In genomic region chr3:172042620-172043179, GRCh38 we compare ENCODE assay signal across 7 cellular contexts. TPM values are rescaled to one million over a fixed set of nuclear protein-coding genes. Genes with fewer than 3 reads are reported as not detected.
DNase-seq lines count a peak whose midpoint lies in the region; ATAC-seq and TF ChIP-seq lines count a peak whose summit lies in the region.
"Not testable (repeated sequence)": the region's sequence is repeated elsewhere in the genome, so short reads cannot be mapped to it uniquely, and the experiment has no call there.

No MANE protein-coding gene starts in this region.

- H3K36me3 Mint-ChIP-seq in activated T-helper 2 cell treated with anti-CD3 and anti-CD28 coated beads, Interferon-gamma antibody, Interleukin-2, Interleukin-4, amounts not matched to agents 10 μg/mL and 5 μg/mL and 100 μg/mL, durations not matched to agents 14 hours and 24 hours and 36 hours (ENCODE audit: low read depth), result not testable (repeated sequence)
- peaks cover 40% of the 10 kb centered on the region for H3K36me3 Mint-ChIP-seq in dendritic cell treated with granulocyte-macrophage colony-stimulating factor and Interleukin-4, amounts not matched to agents 40 ng/mL and 50 ng/mL, for 4 days (ENCODE audit: low read depth)

- peaks cover 10% of the 10 kb centered on the region for H3K27me3 Mint-ChIP-seq in activated T-helper 2 cell treated with anti-CD3 and anti-CD28 coated beads, Interferon-gamma antibody, Interleukin-2, Interleukin-4, amounts not matched to agents 10 μg/mL and 5 μg/mL and 100 μg/mL, durations not matched to agents 14 hours and 24 hours and 36 hours (ENCODE audit: low read depth)
- H3K27me3 Mint-ChIP-seq in dendritic cell treated with granulocyte-macrophage colony-stimulating factor and Interleukin-4, amounts not matched to agents 40 ng/mL and 50 ng/mL, for 4 days, result not testable (repeated sequence)

- DNase-seq in EL, result peak; percentile 38
- DNase-seq in MV-4-11 (lab: John Stamatoyannopoulos, UW), result peak; percentile 35
- DNase-seq in activated T-helper 2 cell treated with anti-CD3 and anti-CD28 coated beads, Interferon-gamma antibody, Interleukin-2, Interleukin-4, amounts not matched to agents 10 μg/mL and 5 μg/mL and 100 μg/mL, durations not matched to agents 14 hours and 24 hours and 36 hours (ENCODE audit: low spot score), result not testable (repeated sequence)
- peak in 3 of 5 donors; percentile 32 to 61 (median 40) for DNase-seq in heart left ventricle
- DNase-seq in gastrocnemius medialis, result peak in 1 of 2 donors; percentile 19

- H3K4me1 Mint-ChIP-seq in activated T-helper 2 cell treated with anti-CD3 and anti-CD28 coated beads, Interferon-gamma antibody, Interleukin-2, Interleukin-4, amounts not matched to agents 10 μg/mL and 5 μg/mL and 100 μg/mL, durations not matched to agents 14 hours and 24 hours and 36 hours (ENCODE audit: low read depth), result peaks cover 20% of the 10 kb centered on the region
- H3K4me1 Mint-ChIP-seq in dendritic cell treated with granulocyte-macrophage colony-stimulating factor and Interleukin-4, amounts not matched to agents 40 ng/mL and 50 ng/mL, for 4 days (ENCODE audit: low read depth), result peaks cover 54% of the 10 kb centered on the region

- H3K4me1 ChIP-seq in heart left ventricle, result peaks cover 0 to 74% (median 57%) of the 10 kb centered on the region in 12 donors
- H3K4me1 ChIP-seq in muscle layer of duodenum (ENCODE audit: control insufficient read depth in 1 of 2, insufficient read depth in 2 of 2, low read length in 2 of 2), result peaks cover 0 to 34% of the 10 kb centered on the region in 2 donors
- peaks cover 57 to 66% of the 10 kb centered on the region in 2 donors for H3K4me1 ChIP-seq in gastrocnemius medialis

- in situ Hi-C loops in gastrocnemius medialis (cut with MboI; ENCODE audit: low sequenced_read_pairs in 4 of 4), result loop anchor here in 3 of 4 donors (10.0 to 25.0 kb wide), 3 partner anchors 270 to 445 kb away; no protein-coding TSS in a partner anchor

- not testable (repeated sequence) for H3K36me3 ChIP-seq in heart left ventricle, gastrocnemius medialis
- peaks cover 2 to 20% of the 10 kb centered on the region in 2 donors for H3K36me3 ChIP-seq in muscle layer of duodenum (ENCODE audit: control insufficient read depth in 1 of 2, insufficient read depth in 2 of 2, low read length in 2 of 2)

- TF ChIP-seq POLR2A in heart left ventricle (IDR thresholded peaks at IDR 0.05); gastrocnemius medialis (IDR thresholded peaks at IDR 0.05): not testable (repeated sequence)

- H3K27ac ChIP-seq in heart left ventricle, result peak overlapping the region in 8 of 12 donors; percentile 59 to 100 (median 98)
- H3K27ac ChIP-seq in muscle layer of duodenum (ENCODE audit: low read length), result peak overlapping the region; percentile 93
- peak overlapping the region; percentile 99 to 100 (median 99) for H3K27ac ChIP-seq in gastrocnemius medialis

- H3K9me3 Mint-ChIP-seq in activated T-helper 2 cell treated with anti-CD3 and anti-CD28 coated beads, Interferon-gamma antibody, Interleukin-2, Interleukin-4, amounts not matched to agents 10 μg/mL and 5 μg/mL and 100 μg/mL, durations not matched to agents 14 hours and 24 hours and 36 hours; dendritic cell treated with granulocyte-macrophage colony-stimulating factor and Interleukin-4, amounts not matched to agents 40 ng/mL and 50 ng/mL, for 4 days: not testable (repeated sequence)

- not testable (repeated sequence) for H3K9me3 ChIP-seq in heart left ventricle; muscle layer of duodenum (ENCODE audit: control insufficient read depth in 1 of 2, low read length in 2 of 2); gastrocnemius medialis

- not testable (repeated sequence) for H3K27me3 ChIP-seq in heart left ventricle; muscle layer of duodenum (ENCODE audit: low read depth, low read length); gastrocnemius medialis

- not testable (repeated sequence) for H3K27ac Mint-ChIP-seq in activated T-helper 2 cell treated with anti-CD3 and anti-CD28 coated beads, Interferon-gamma antibody, Interleukin-2, Interleukin-4, amounts not matched to agents 10 μg/mL and 5 μg/mL and 100 μg/mL, durations not matched to agents 14 hours and 24 hours and 36 hours
- H3K27ac Mint-ChIP-seq in dendritic cell treated with granulocyte-macrophage colony-stimulating factor and Interleukin-4, amounts not matched to agents 40 ng/mL and 50 ng/mL, for 4 days, result peak overlapping the region; percentile 93

- not testable (repeated sequence) for ATAC-seq in heart left ventricle
- peak in 1 of 2 donors; percentile 25 for ATAC-seq in gastrocnemius medialis

- H3K4me3 Mint-ChIP-seq in activated T-helper 2 cell treated with anti-CD3 and anti-CD28 coated beads, Interferon-gamma antibody, Interleukin-2, Interleukin-4, amounts not matched to agents 10 μg/mL and 5 μg/mL and 100 μg/mL, durations not matched to agents 14 hours and 24 hours and 36 hours (ENCODE audit: low read depth), result peak overlapping the region; percentile 80
- peak overlapping the region; percentile 30 for H3K4me3 Mint-ChIP-seq in dendritic cell treated with granulocyte-macrophage colony-stimulating factor and Interleukin-4, amounts not matched to agents 40 ng/mL and 50 ng/mL, for 4 days

- H3K4me3 ChIP-seq in heart left ventricle (peak overlapping the region in 6 of 12 donors; percentile 65 to 96 (median 87)), muscle layer of duodenum (ENCODE audit: low read depth in 1 of 2, low read length in 2 of 2) (peak overlapping the region; percentile 84 to 87), gastrocnemius medialis (peak overlapping the region in 3 of 4 donors; percentile 97 to 100 (median 99))

- not testable (repeated sequence) for TF ChIP-seq CTCF in heart left ventricle (IDR thresholded peaks at IDR 0.05); gastrocnemius medialis (IDR thresholded peaks at IDR 0.05 in 4 of 5, conservative IDR thresholded peaks at IDR 0.05 in 1 of 5)

- WGBS in heart left ventricle, 4 donors, result 93 to 96% (median 94%) methylated on average over 21 of the region's 21 CpGs

- intact Hi-C loops in activated T-helper 2 cell treated with anti-CD3 and anti-CD28 coated beads, Interferon-gamma antibody, Interleukin-2, Interleukin-4, amounts not matched to agents 10 μg/mL and 5 μg/mL and 100 μg/mL, durations not matched to agents 14 hours and 24 hours and 36 hours (cut with micrococcal nuclease), result not testable (repeated sequence)
- intact Hi-C loops in dendritic cell treated with granulocyte-macrophage colony-stimulating factor and Interleukin-4, amounts not matched to agents 40 ng/mL and 50 ng/mL, for 4 days (cut with micrococcal nuclease), result loop anchor here (5.0 kb wide), 1 partner anchor 65 kb away; no protein-coding TSS in a partner anchor
- intact Hi-C loops in heart left ventricle (cut with DNase I), result loop anchor here (5.0 to 10.0 kb wide), 15 partner anchors 40 to 395 kb away; no protein-coding TSS in a partner anchor
- intact Hi-C loops in gastrocnemius medialis (cut with DNase I; ENCODE audit: low total_unique reads), result loop anchor here (5.0 kb wide), 3 partner anchors 55 to 235 kb away; no protein-coding TSS in a partner anchor

RNA-seq across cellular contexts. Expression of gene FNDC3B, which starts 3.3 kb away (rescaled TPM):
- total RNA-seq in activated T-helper 2 cell treated with anti-CD3 and anti-CD28 coated beads, Interferon-gamma antibody, Interleukin-2, Interleukin-4, amounts not matched to agents 10 μg/mL and 5 μg/mL and 100 μg/mL, durations not matched to agents 14 hours and 24 hours and 36 hours, result 24.7 and 26.9 TPM in 2 replicates
- total RNA-seq in heart left ventricle, result 100 to 1,000 TPM in 3 of 9 donors, 10 to 100 TPM in 6; 59.1 to 113 (median 79.0) TPM
- polyA plus RNA-seq in heart left ventricle, result 10 to 100 TPM in 1 of 2 donors, 1 to 10 TPM in 1; 9.4 to 35.8 TPM
- 100 to 1,000 TPM in 1 of 4 donors, 10 to 100 TPM in 3; 42.5 to 110 (median 74.2) TPM for total RNA-seq in gastrocnemius medialis
